ENCODE assay signal across 1 cellular context in genomic region chr13:75482820-75483079, GRCh38.
TF ChIP-seq lines count a peak whose summit lies in the region.

No MANE protein-coding gene starts in this region.

TF ChIP-seq in SK-N-SH, 30 proteins besides CTCF, POLR2A, EP300 and RAD21 (continued from another document):
- TF ChIP-seq RFX5 (IDR thresholded peaks at IDR 0.05; ENCODE audit: low read length): no peak
- TF ChIP-seq ELF1 (IDR thresholded peaks at IDR 0.05): no peak
- no peak for TF ChIP-seq NFIC (IDR thresholded peaks at IDR 0.05; ENCODE audit: borderline replicate concordance)
- no peak for TF ChIP-seq SMC3 (IDR thresholded peaks at IDR 0.05; ENCODE audit: low read depth, low read length)
- no peak for TF ChIP-seq TCF12 (IDR thresholded peaks at IDR 0.05)
- TF ChIP-seq EZH2phosphoT487 (IDR thresholded peaks at IDR 0.05; ENCODE audit: borderline replicate concordance, low read depth): no peak
- no peak for TF ChIP-seq ZBTB33 (IDR thresholded peaks at IDR 0.05; ENCODE audit: borderline replicate concordance, low read depth)
- TF ChIP-seq USF2 (IDR thresholded peaks at IDR 0.05; ENCODE audit: borderline replicate concordance, low read depth, low read length): no peak
